8 cellular contexts compared by ENCODE assay signal in the genomic region with DNA sequence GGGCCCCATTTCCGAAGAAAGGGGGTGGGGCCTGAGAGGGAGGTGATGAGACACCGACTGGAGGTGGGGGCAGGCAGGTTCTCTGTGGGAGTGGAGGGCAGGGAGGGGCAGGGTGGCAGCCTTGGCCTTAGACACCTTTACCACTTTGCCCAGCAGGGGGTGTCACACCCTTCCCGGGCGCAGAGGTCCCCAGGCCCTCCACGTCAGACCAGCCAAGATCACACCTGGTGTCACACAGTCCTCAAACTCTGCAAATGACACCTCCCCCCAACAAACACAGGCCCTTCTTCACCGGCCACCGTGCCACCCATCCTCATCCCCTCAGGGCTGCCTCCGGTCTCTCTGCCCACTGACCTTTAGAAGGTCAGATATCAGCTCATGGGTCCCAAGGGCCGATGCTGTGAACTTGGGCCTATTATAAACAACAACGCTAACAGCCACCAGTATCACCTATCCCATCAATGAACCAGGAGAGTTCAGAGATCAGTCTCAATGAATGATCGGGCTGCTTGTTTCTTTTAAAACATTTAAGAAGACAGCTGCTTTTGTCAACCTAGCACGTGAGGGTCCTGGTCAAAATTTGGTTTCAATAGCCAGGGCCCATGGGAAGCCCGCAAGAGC.
DNase-seq lines count a peak whose midpoint lies in the region; ATAC-seq lines count a peak whose summit lies in the region.

No MANE protein-coding gene starts in this region.

- no peaks in the 10 kb centered on the region for H3K9me3 ChIP-seq in MG63
- no peaks in the 10 kb centered on the region for H3K9me3 ChIP-seq in skeletal muscle tissue (ENCODE audit: control insufficient read depth in 3 of 3, low read length in 3 of 3)

- H3K27me3 ChIP-seq in MG63, result no peaks in the 10 kb centered on the region
- H3K27me3 ChIP-seq in skeletal muscle tissue (ENCODE audit: control insufficient read depth in 3 of 3, insufficient read depth in 3 of 3, low read length in 3 of 3), result no peaks in the 10 kb centered on the region

- H3K27ac ChIP-seq in epithelial cell of prostate (peak overlapping the region; percentile 52), skeletal muscle tissue (ENCODE audit: low read depth, low read length) (no peak overlapping the region)

- H3K36me3 ChIP-seq in MG63, result no peaks in the 10 kb centered on the region
- H3K36me3 ChIP-seq in skeletal muscle tissue (ENCODE audit: control insufficient read depth in 3 of 3, insufficient read depth in 3 of 3, low read length in 3 of 3), result peaks cover 0 to 3% (median 0%) of the 10 kb centered on the region in 3 donors

- peak overlapping the region in 2 of 3 donors; percentile 8 to 32 for H3K9ac ChIP-seq in skeletal muscle tissue (ENCODE audit: low read depth in 1 of 3, low read length in 3 of 3)

- DNase-seq in EH (ENCODE audit: low read depth) (peak; percentile 4), MG63 (peak; percentile 21), epithelial cell of prostate (ENCODE audit: low read depth, low spot score) (no peak)
- peak; percentile 77 to 81 for DNase-seq in activated CD4-positive, alpha-beta T cell treated with anti-CD3 and anti-CD28 coated beads, Interleukin-2, amount 50 U/mL, for 48 hours

- peaks cover 65 to 74% (median 67%) of the 10 kb centered on the region in 3 donors for H3K4me1 ChIP-seq in skeletal muscle tissue (ENCODE audit: control insufficient read depth in 3 of 3, insufficient read depth in 3 of 3, low read length in 3 of 3)

- H3K4me3 ChIP-seq in MG63 (no peak overlapping the region), skeletal muscle tissue (ENCODE audit: low read length in 3 of 3) (no peak overlapping the region)

- no peak for ATAC-seq in GM18870 (IDR thresholded peaks at IDR 0.05; ENCODE audit: unreplicated experiment)
- no peak for ATAC-seq in GM21723 (IDR thresholded peaks at IDR 0.05; ENCODE audit: unreplicated experiment)
- ATAC-seq in GM19467 (IDR thresholded peaks at IDR 0.05; ENCODE audit: unreplicated experiment), result no peak
